11 cellular contexts compared by ENCODE assay signal in genomic region chr2:135657806-135658582, GRCh38.
DNase-seq lines count a peak whose midpoint lies in the region; ATAC-seq and TF ChIP-seq lines count a peak whose summit lies in the region.
"Had no signal": no experiment of that assay in that cellular context is flagged by ENCODE, and none has a peak within 500 bp of the region (broad histone marks: within the 10 kb centered on the region; RNA-seq: fewer than 3 reads in every experiment).

No MANE protein-coding gene starts in this region.

- no peaks in the 10 kb centered on the region for H3K9me3 ChIP-seq in upper lobe of left lung

- TF ChIP-seq CTCF in upper lobe of left lung (IDR thresholded peaks at IDR 0.05): no peak

- no peak overlapping the region for H3K4me3 ChIP-seq in upper lobe of left lung
- H3K4me3 ChIP-seq: skin epidermis had no signal

- H3K27me3 ChIP-seq in upper lobe of left lung: no peaks in the 10 kb centered on the region

- DNase-seq in activated gamma-delta T cell treated with Interleukin-2 at 50 U/mL for 16 hours (peak; percentile 68), activated gamma-delta T cell (lab: John Stamatoyannopoulos, UW) (no peak), activated T-helper 1 cell treated with Interleukin-2 at 50 U/mL for 16 hours (ENCODE audit: low read depth) (peak; percentile 35), upper lobe of left lung (no peak)
- DNase-seq in stimulated activated CD4-positive, alpha-beta T cell treated with anti-CD3 and anti-CD28 coated beads, Interleukin-15, amount 100 ng/mL, for 1 hour (ENCODE audit: low read depth in 1 of 2, low spot score in 1 of 2): peak; percentile 3 to 8
- no peak for DNase-seq in NK-92 treated with Interleukin-12 subunit alpha and Interleukin-12 subunit beta, amount 100 ng/mL, for 24 hours (lab: John Stamatoyannopoulos, UW)
- DNase-seq: IMR-90 had no signal

- WGBS in upper lobe of left lung, 2 donors: 92 to 94% methylated on average over 12 of the region's 12 CpGs

- ATAC-seq in GM19467 (IDR thresholded peaks at IDR 0.05; ENCODE audit: unreplicated experiment): no peak
- ATAC-seq in GM19397 (IDR thresholded peaks at IDR 0.05; ENCODE audit: unreplicated experiment): no peak
- no peak for ATAC-seq in upper lobe of left lung (ENCODE audit: low FRiP score in 2 of 2)

- H3K4me1 ChIP-seq in upper lobe of left lung: no peaks in the 10 kb centered on the region

- TF ChIP-seq POLR2A in upper lobe of left lung (IDR thresholded peaks at IDR 0.05): no peak

- peaks cover 0 to 31% (median 14%) of the 10 kb centered on the region in 4 donors for H3K36me3 ChIP-seq in upper lobe of left lung

- TF ChIP-seq EP300 in upper lobe of left lung (IDR thresholded peaks at IDR 0.05): no peak

- no peak overlapping the region for H3K27ac ChIP-seq in upper lobe of left lung
- H3K27ac ChIP-seq: 22Rv1 had no signal

Comparison
In these comparisons a context has a peak if more than half of its experiments do, and no peak if none do; other contexts are left out.
1. DNase-seq: peak in activated gamma-delta T cell treated with Interleukin-2 at 50 U/mL for 16 hours (single experiment), activated T-helper 1 cell treated with Interleukin-2 at 50 U/mL for 16 hours (single experiment) and stimulated activated CD4-positive, alpha-beta T cell treated with anti-CD3 and anti-CD28 coated beads, Interleukin-15, amount 100 ng/mL, for 1 hour (2 of 2); none in activated gamma-delta T cell (single experiment), NK-92 treated with Interleukin-12 subunit alpha and Interleukin-12 subunit beta, amount 100 ng/mL, for 24 hours (single experiment) and upper lobe of left lung (0 of 2).